ENCODE assay signal across 8 cellular contexts in the genomic region with DNA sequence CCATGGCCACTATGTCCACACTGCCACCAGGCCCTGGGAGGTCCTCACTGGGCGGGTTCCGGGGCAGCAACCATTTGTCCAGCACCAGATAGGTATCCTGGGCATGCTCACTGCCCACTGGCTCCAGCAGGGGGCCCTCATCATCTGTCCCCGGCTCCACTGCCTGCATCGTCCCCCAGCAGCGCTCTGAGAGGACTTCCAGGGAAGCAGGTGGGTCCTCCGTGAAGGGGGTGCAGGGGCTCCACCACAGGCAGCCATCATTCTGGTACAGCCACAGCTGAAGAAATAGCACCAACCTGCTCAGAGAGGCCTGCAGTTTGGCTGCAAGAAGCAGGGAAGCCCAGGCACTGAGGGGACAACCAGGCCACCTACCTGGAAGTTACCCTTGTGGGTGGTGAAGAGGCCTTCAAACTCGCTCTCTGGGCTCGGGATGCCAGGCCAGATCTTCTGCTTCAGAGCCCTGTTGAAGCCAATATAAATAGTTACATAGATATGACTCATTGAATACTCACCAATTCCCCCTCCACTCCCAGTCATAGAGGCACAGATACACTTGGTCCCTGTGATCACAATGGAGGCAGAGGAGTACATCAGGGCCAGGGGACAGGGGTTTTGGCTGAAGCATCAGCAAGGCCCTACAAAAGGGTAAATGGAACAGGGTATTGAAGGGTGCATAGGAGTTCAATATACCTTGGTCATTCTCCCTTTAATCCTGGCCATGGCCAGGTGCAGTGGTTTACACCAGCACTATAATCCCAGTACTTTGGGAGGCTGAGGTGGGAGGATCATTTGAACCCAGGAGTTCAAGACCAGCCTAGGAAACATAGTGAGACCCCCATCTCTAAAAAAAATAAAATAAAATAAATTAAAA. TPM values are rescaled to one million over a fixed set of nuclear protein-coding genes. Genes with fewer than 3 reads are reported as not detected.
DNase-seq lines count a peak whose midpoint lies in the region; TF ChIP-seq lines count a peak whose summit lies in the region.

No MANE protein-coding gene starts in this region.

- H3K36me3 ChIP-seq in adrenal gland (replicated peaks in 1 of 2) (no peaks in the 10 kb centered on the region), thyroid gland (no peaks in the 10 kb centered on the region)

- H3K27ac ChIP-seq in adrenal gland (peak overlapping the region in 4 of 5 donors; percentile 28 to 97 (median 85)), thyroid gland (peak overlapping the region in 2 of 3 donors; percentile 21 to 53)

- H3K4me1 ChIP-seq in adrenal gland (replicated peaks in 1 of 2), result peaks cover 49 to 76% of the 10 kb centered on the region in 2 donors
- H3K4me1 ChIP-seq in thyroid gland, result peaks cover 37 to 71% of the 10 kb centered on the region in 2 donors

- no peak overlapping the region for H3K4me3 ChIP-seq in adrenal gland
- H3K4me3 ChIP-seq in thyroid gland (replicated peaks in 1 of 3), result no peak overlapping the region

- TF ChIP-seq POLR2A in adrenal gland (IDR thresholded peaks at IDR 0.05) (peak in 1 of 2 donors; percentile 54), thyroid gland (IDR thresholded peaks at IDR 0.05) (no peak)

- H3K27me3 Mint-ChIP-seq in activated CD4-positive, alpha-beta T cell treated with anti-CD3 and anti-CD28 coated beads, Interleukin-2, amount 10 ng/mL, durations not matched to agents 24 days and 14 days, result peaks cover 6% of the 10 kb centered on the region

- TF ChIP-seq CTCF in adrenal gland (IDR thresholded peaks at IDR 0.05) (peak; percentile 25 to 62 (median 52)), thyroid gland (IDR thresholded peaks at IDR 0.05) (peak in 5 of 6 experiments; percentile 26 to 61 (median 44))

- H3K9me3 ChIP-seq in adrenal gland (replicated peaks in 1 of 3), result no peaks in the 10 kb centered on the region
- H3K9me3 ChIP-seq in thyroid gland, result no peaks in the 10 kb centered on the region

- H3K27me3 ChIP-seq in adrenal gland (no peaks in the 10 kb centered on the region), thyroid gland (no peaks in the 10 kb centered on the region)

- peak; percentile 71 for DNase-seq in activated CD4-positive, alpha-beta T cell treated with anti-CD3 and anti-CD28 coated beads, Interleukin-2, amount 10 ng/mL, durations not matched to agents 24 days and 14 days
- no peak for DNase-seq in activated CD4-positive, alpha-beta T cell treated with anti-CD3 and anti-CD28 coated beads, Interleukin-2, amount 50 U/mL, for 4 hours
- peak; percentile 18 for DNase-seq in MV-4-11 (lab: John Stamatoyannopoulos, UW)
- DNase-seq in adrenal gland, result peak in 6 of 7 donors; percentile 62 to 84 (median 67)
- DNase-seq in iPS-NIHi11 (ENCODE audit: low spot score), result peak; percentile 24
- DNase-seq in thyroid gland, result peak; percentile 52 to 56
- DNase-seq in NOMO-1 treated with DMSO at 0.1 percent for 48 hours (lab: John Stamatoyannopoulos, UW; ENCODE audit: unreplicated experiment), result no peak
- no peak for DNase-seq in SKM-1 treated with dmso at 0.1 percent for 144 hours (lab: John Stamatoyannopoulos, UW; ENCODE audit: unreplicated experiment)

- H3K27ac Mint-ChIP-seq in activated CD4-positive, alpha-beta T cell treated with anti-CD3 and anti-CD28 coated beads, Interleukin-2, amount 10 ng/mL, durations not matched to agents 24 days and 14 days, result peak overlapping the region; percentile 74

- peaks cover 14% of the 10 kb centered on the region for H3K36me3 Mint-ChIP-seq in activated CD4-positive, alpha-beta T cell treated with anti-CD3 and anti-CD28 coated beads, Interleukin-2, amount 10 ng/mL, durations not matched to agents 24 days and 14 days (ENCODE audit: low read depth)

- WGBS in adrenal gland, 4 donors, result 20 to 35% (median 28%) methylated on average over 1 to 8 of the region's 8 CpGs
- 53 to 69% methylated on average over 2 to 4 of the region's 8 CpGs for WGBS in thyroid gland, 2 donors

- H3K4me1 Mint-ChIP-seq in activated CD4-positive, alpha-beta T cell treated with anti-CD3 and anti-CD28 coated beads, Interleukin-2, amount 10 ng/mL, durations not matched to agents 24 days and 14 days, result peaks cover 45% of the 10 kb centered on the region

- intact Hi-C loops in activated CD4-positive, alpha-beta T cell treated with anti-CD3 and anti-CD28 coated beads, Interleukin-2, amount 10 ng/mL, durations not matched to agents 24 days and 14 days (cut with micrococcal nuclease), result no loop called here
- intact Hi-C loops in adrenal gland (cut with DNase I), result no loop called here
- intact Hi-C loops in thyroid gland (cut with DNase I), result no loop called here

- no peak overlapping the region for H3K4me3 Mint-ChIP-seq in activated CD4-positive, alpha-beta T cell treated with anti-CD3 and anti-CD28 coated beads, Interleukin-2, amount 10 ng/mL, durations not matched to agents 24 days and 14 days

- no peaks in the 10 kb centered on the region for H3K9me3 Mint-ChIP-seq in activated CD4-positive, alpha-beta T cell treated with anti-CD3 and anti-CD28 coated beads, Interleukin-2, amount 10 ng/mL, durations not matched to agents 24 days and 14 days

RNA-seq across cellular contexts. Expression of a gene that starts 4.1 kb away (rescaled TPM):
- 2.3 and 2.6 TPM in 2 replicates for total RNA-seq in activated CD4-positive, alpha-beta T cell treated with anti-CD3 and anti-CD28 coated beads, Interleukin-2, amount 10 ng/mL, durations not matched to agents 24 days and 14 days
- total RNA-seq in adrenal gland, result 1 to 10 TPM; 2.6 to 5.5 (median 3.8) TPM
- polyA plus RNA-seq in adrenal gland, result 1 to 10 TPM; 2.1 to 8.4 (median 6.0) TPM
- 1 to 10 TPM; 2.3 to 4.3 (median 3.4) TPM for total RNA-seq in thyroid gland

RNA-seq across cellular contexts. Expression of a gene that starts 5.6 kb away (rescaled TPM):
- 7.2 and 7.7 TPM in 2 replicates for total RNA-seq in activated CD4-positive, alpha-beta T cell treated with anti-CD3 and anti-CD28 coated beads, Interleukin-2, amount 10 ng/mL, durations not matched to agents 24 days and 14 days
- total RNA-seq in adrenal gland, result 10 to 100 TPM; 15.7 to 37.9 (median 23.5) TPM
- polyA plus RNA-seq in adrenal gland, result 10 to 100 TPM in 2 of 3 donors, 1 to 10 TPM in 1; 6.8 to 74.0 (median 49.3) TPM
- 10 to 100 TPM; 16.8 to 48.0 (median 31.3) TPM for total RNA-seq in thyroid gland

RNA-seq across cellular contexts. Expression of a gene that starts 23.3 kb away (rescaled TPM):
- 2.3 TPM in 2 replicates for total RNA-seq in activated CD4-positive, alpha-beta T cell treated with anti-CD3 and anti-CD28 coated beads, Interleukin-2, amount 10 ng/mL, durations not matched to agents 24 days and 14 days
- total RNA-seq in adrenal gland (10 to 100 TPM; 31.3 to 46.8 (median 43.0) TPM), thyroid gland (10 to 100 TPM in 1 of 4 donors, 1 to 10 TPM in 3; 6.0 to 18.4 (median 8.9) TPM)
- polyA plus RNA-seq in adrenal gland, result 10 to 100 TPM; 12.1 to 57.0 (median 39.9) TPM

RNA-seq across cellular contexts. Expression of a gene that starts 32.2 kb away (rescaled TPM):
- 11.7 and 14.8 TPM in 2 replicates for total RNA-seq in activated CD4-positive, alpha-beta T cell treated with anti-CD3 and anti-CD28 coated beads, Interleukin-2, amount 10 ng/mL, durations not matched to agents 24 days and 14 days
- total RNA-seq in adrenal gland, result 10 to 100 TPM; 24.1 to 83.7 (median 58.8) TPM
- 100 to 1,000 TPM in 2 of 3 donors, 10 to 100 TPM in 1; 33.8 to 479 (median 238) TPM for polyA plus RNA-seq in adrenal gland
- total RNA-seq in thyroid gland, result 10 to 100 TPM; 27.0 to 36.9 (median 34.5) TPM

RNA-seq across cellular contexts. Expression of a gene that starts 32.5 kb away (rescaled TPM):
- 29.9 and 34.2 TPM in 2 replicates for total RNA-seq in activated CD4-positive, alpha-beta T cell treated with anti-CD3 and anti-CD28 coated beads, Interleukin-2, amount 10 ng/mL, durations not matched to agents 24 days and 14 days
- total RNA-seq in adrenal gland (1,000 to 10,000 TPM in 1 of 8 donors, 100 to 1,000 TPM in 7; 191 to 1,314 (median 380) TPM), thyroid gland (1,000 to 10,000 TPM in 1 of 4 donors, 100 to 1,000 TPM in 3; 266 to 1,029 (median 650) TPM)
- 100 to 1,000 TPM; 135 to 306 (median 207) TPM for polyA plus RNA-seq in adrenal gland

Comparison
In these comparisons a context has a peak if more than half of its experiments do, and no peak if none do; other contexts are left out.
1. DNase-seq: peak in activated CD4-positive, alpha-beta T cell treated with anti-CD3 and anti-CD28 coated beads, Interleukin-2, amount 10 ng/mL, durations not matched to agents 24 days and 14 days (single experiment), MV-4-11 (single experiment), adrenal gland (6 of 7), iPS-NIHi11 (single experiment) and thyroid gland (2 of 2); none in activated CD4-positive, alpha-beta T cell treated with anti-CD3 and anti-CD28 coated beads, Interleukin-2, amount 50 U/mL, for 4 hours (0 of 2), NOMO-1 treated with DMSO at 0.1 percent for 48 hours (single experiment) and SKM-1 treated with dmso at 0.1 percent for 144 hours (single experiment).